26 cellular contexts compared by ENCODE assay signal in the genomic region with DNA sequence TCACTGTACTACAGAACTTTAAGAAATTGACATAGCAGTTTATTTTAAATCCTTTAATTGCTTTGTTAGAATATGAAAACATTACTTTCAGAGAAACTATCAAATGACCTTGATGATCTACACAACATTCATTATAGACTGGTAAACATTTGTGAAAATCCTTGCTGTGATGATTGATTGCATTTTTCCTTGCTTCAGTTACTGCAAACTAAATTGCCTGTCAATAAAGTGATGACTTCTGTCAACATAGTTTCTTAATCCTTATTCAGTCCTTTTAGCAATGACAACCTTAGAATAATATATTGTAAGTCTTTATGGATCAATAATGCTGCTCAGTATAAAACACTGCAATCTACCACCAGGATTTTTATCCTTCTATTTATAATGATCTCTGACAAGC.
"Had no signal": no experiment of that assay in that cellular context is flagged by ENCODE, and none has a peak within 500 bp of the region (broad histone marks: within the 10 kb centered on the region; RNA-seq: fewer than 3 reads in every experiment).

No MANE protein-coding gene starts in this region.

- H3K9me3 ChIP-seq: SJCRH30 had no signal

- H3K4me2 ChIP-seq: KMS-11, PC-9 had no signal

- H3K36me3 ChIP-seq: SJCRH30 had no signal

- H2AFZ ChIP-seq: PC-9 had no signal

- H3K27me3 ChIP-seq: SJCRH30 had no signal

- H3K27ac ChIP-seq: KMS-11, PC-9, RWPE1, SJCRH30, SK-N-MC had no signal

- H3K4me1 ChIP-seq: SJCRH30 had no signal

- DNase-seq: Karpas-422, MM.1S, MV-4-11, NCI-H1092, NCI-H1105, NCI-H1436 treated with DMSO at 0.1 percent for 48 hours, NCI-H1694 treated with DMSO at 0.1 percent for 48 hours, NCI-H187 treated with DMSO at 0.1 percent for 48 hours, NCI-H2029, NCI-H2081, NCI-H2171 treated with DMSO at 0.1 percent for 48 hours, NCI-H2227 treated with DMSO at 0.1 percent for 48 hours, NCI-H446 treated with DMSO at 0.1 percent for 48 hours, NCI-H510A, NCI-H524, NCI-H526, NCI-H774, PC-9, SHP77, SIG-M5, SJCRH30, SW 1271, T-helper 1 cell had no signal

- H3K4me3 ChIP-seq: PC-9, SJCRH30, SK-N-MC had no signal

- H3K9ac ChIP-seq: KMS-11 had no signal
